ENCODE assay signal across 1 cellular context in genomic region chr7:90346326-90347125, GRCh38.
TF ChIP-seq lines count a peak whose summit lies in the region.

A gene with protein sequence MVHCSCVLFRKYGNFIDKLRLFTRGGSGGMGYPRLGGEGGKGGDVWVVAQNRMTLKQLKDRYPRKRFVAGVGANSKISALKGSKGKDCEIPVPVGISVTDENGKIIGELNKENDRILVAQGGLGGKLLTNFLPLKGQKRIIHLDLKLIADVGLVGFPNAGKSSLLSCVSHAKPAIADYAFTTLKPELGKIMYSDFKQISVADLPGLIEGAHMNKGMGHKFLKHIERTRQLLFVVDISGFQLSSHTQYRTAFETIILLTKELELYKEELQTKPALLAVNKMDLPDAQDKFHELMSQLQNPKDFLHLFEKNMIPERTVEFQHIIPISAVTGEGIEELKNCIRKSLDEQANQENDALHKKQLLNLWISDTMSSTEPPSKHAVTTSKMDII (plus strand): TSS chr7:90346716. CDS start chr7:90346742, 26 bp downstream.

TF ChIP-seq in HepG2, 621 proteins besides CTCF, POLR2A, EP300 and RAD21 (continued from another document and continues in another):
- TF ChIP-seq ZNF768 (CRISPR knock-in tag; IDR thresholded peaks at IDR 0.05) (no peak), NFYB (CRISPR knock-in tag; IDR thresholded peaks at IDR 0.05) (no peak), ELF4 (CRISPR knock-in tag; IDR thresholded peaks at IDR 0.05; ENCODE audit: borderline replicate concordance) (peak; percentile 63; the same call in 1 of the 2 replicates), GPN1 (CRISPR knock-in tag; IDR thresholded peaks at IDR 0.05; ENCODE audit: borderline replicate concordance) (no peak), ZNF782 (CRISPR knock-in tag; IDR thresholded peaks at IDR 0.05; ENCODE audit: borderline replicate concordance) (0 out of 2 replicates have a peak, but pooled peaks have one; percentile 55), ZNF615 (CRISPR knock-in tag; IDR thresholded peaks at IDR 0.05; ENCODE audit: borderline replicate concordance) (0 out of 2 replicates have a peak, but pooled peaks have one; percentile 10), SP5 (CRISPR knock-in tag; IDR thresholded peaks at IDR 0.05; ENCODE audit: borderline replicate concordance, low read depth) (peak; percentile 91), ZNF713 (CRISPR knock-in tag; IDR thresholded peaks at IDR 0.05) (no peak), NFIC (IDR thresholded peaks at IDR 0.05; ENCODE audit: low read length) (no peak; the same call in 1 of the 2 replicates), TBL1XR1 (IDR thresholded peaks at IDR 0.05; ENCODE audit: borderline replicate concordance, low read length, partially characterized antibody) (no peak), ZNF543 (CRISPR knock-in tag; IDR thresholded peaks at IDR 0.05) (no peak; the same call in none of the 2 replicates), MTERF4 (CRISPR knock-in tag; IDR thresholded peaks at IDR 0.05) (no peak; the same call in 1 of the 2 replicates), ONECUT2 (CRISPR knock-in tag; IDR thresholded peaks at IDR 0.05) (no peak), ZNF292 (CRISPR knock-in tag; IDR thresholded peaks at IDR 0.05; ENCODE audit: borderline replicate concordance, low read depth) (peak; percentile 81), ZNF251 (CRISPR knock-in tag; IDR thresholded peaks at IDR 0.05) (0 out of 2 replicates have a peak, but pooled peaks have one; percentile 66), KAT8 (CRISPR knock-in tag; IDR thresholded peaks at IDR 0.05) (peak; percentile 99), ZNF572 (CRISPR knock-in tag; IDR thresholded peaks at IDR 0.05) (peak; percentile 91; the same call in 1 of the 2 replicates), ZNF770 (CRISPR knock-in tag; IDR thresholded peaks at IDR 0.05) (no peak), PLSCR1 (CRISPR knock-in tag; IDR thresholded peaks at IDR 0.05; ENCODE audit: borderline replicate concordance) (no peak), ZFP82 (CRISPR knock-in tag; IDR thresholded peaks at IDR 0.05; ENCODE audit: borderline replicate concordance) (no peak), ZNF124 (CRISPR knock-in tag; IDR thresholded peaks at IDR 0.05) (no peak), HNRNPL (IDR thresholded peaks at IDR 0.05; ENCODE audit: low read depth, low read length) (0 out of 2 replicates have a peak, but pooled peaks have one; percentile 30), MEIS2 (CRISPR knock-in tag; IDR thresholded peaks at IDR 0.05) (peak; percentile 46; the same call in 1 of the 2 replicates), ZSCAN21 (CRISPR knock-in tag; IDR thresholded peaks at IDR 0.05; ENCODE audit: borderline replicate concordance) (peak; percentile 77; the same call in 1 of the 2 replicates), KAT7 (CRISPR knock-in tag; IDR thresholded peaks at IDR 0.05; ENCODE audit: borderline replicate concordance) (peak; percentile 84; the same call in 1 of the 2 replicates), ZNF883 (CRISPR knock-in tag; IDR thresholded peaks at IDR 0.05; ENCODE audit: not compliant biosample characterization) (peak; percentile 84), SKIL (CRISPR knock-in tag; IDR thresholded peaks at IDR 0.05; ENCODE audit: borderline replicate concordance) (no peak), MEF2D (CRISPR knock-in tag; IDR thresholded peaks at IDR 0.05) (peak; percentile 74; the same call in 1 of the 2 replicates), ZNF256 (CRISPR knock-in tag; conservative IDR thresholded peaks at IDR 0.05) (no peak), ZNF512 (CRISPR knock-in tag; IDR thresholded peaks at IDR 0.05) (no peak), MTF1 (CRISPR knock-in tag; IDR thresholded peaks at IDR 0.05) (no peak), RBM39 (IDR thresholded peaks at IDR 0.05; ENCODE audit: low read depth, low read length, poor library complexity, severe bottlenecking) (peak; percentile 39), ZNF160 (CRISPR knock-in tag; IDR thresholded peaks at IDR 0.05) (peak; percentile 55; the same call in 1 of the 2 replicates), PAF1 (CRISPR knock-in tag; IDR thresholded peaks at IDR 0.05) (no peak), AGO2 (optimal IDR thresholded peaks at IDR 0.05; ENCODE audit: low read depth, low read length) (peak; percentile 36), HNRNPH1 (optimal IDR thresholded peaks at IDR 0.05; ENCODE audit: low read depth, low read length) (no peak), CCDC6 (CRISPR knock-in tag; IDR thresholded peaks at IDR 0.05) (no peak), FOXK2 (IDR thresholded peaks at IDR 0.05) (peak; percentile 85), MIER2 (CRISPR knock-in tag; IDR thresholded peaks at IDR 0.05) (no peak), ESRRA (CRISPR knock-in tag; IDR thresholded peaks at IDR 0.05; ENCODE audit: low read depth) (peak; percentile 60; the same call in 1 of the 2 replicates), ELF3 (CRISPR knock-in tag; IDR thresholded peaks at IDR 0.05) (peak; percentile 94), NFATC3 (CRISPR knock-in tag; IDR thresholded peaks at IDR 0.05) (0 out of 2 replicates have a peak, but pooled peaks have one; percentile 48), PHB2 (IDR thresholded peaks at IDR 0.05; ENCODE audit: partially characterized antibody) (no peak), MATR3 (CRISPR knock-in tag; IDR thresholded peaks at IDR 0.05) (no peak), XBP1 (CRISPR knock-in tag; IDR thresholded peaks at IDR 0.05) (no peak), POLR2AphosphoS2 (IDR thresholded peaks at IDR 0.05; ENCODE audit: low read depth, low read length) (no peak), ZNF143 (CRISPR knock-in tag; IDR thresholded peaks at IDR 0.05) (peak; percentile 70; the same call in 1 of the 2 replicates)
- TF ChIP-seq, protein P1, sequence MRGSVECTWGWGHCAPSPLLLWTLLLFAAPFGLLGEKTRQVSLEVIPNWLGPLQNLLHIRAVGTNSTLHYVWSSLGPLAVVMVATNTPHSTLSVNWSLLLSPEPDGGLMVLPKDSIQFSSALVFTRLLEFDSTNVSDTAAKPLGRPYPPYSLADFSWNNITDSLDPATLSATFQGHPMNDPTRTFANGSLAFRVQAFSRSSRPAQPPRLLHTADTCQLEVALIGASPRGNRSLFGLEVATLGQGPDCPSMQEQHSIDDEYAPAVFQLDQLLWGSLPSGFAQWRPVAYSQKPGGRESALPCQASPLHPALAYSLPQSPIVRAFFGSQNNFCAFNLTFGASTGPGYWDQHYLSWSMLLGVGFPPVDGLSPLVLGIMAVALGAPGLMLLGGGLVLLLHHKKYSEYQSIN (CRISPR knock-in tag; IDR thresholded peaks at IDR 0.05; ENCODE audit: borderline replicate concordance) = no peak
- TF ChIP-seq, protein P2, sequence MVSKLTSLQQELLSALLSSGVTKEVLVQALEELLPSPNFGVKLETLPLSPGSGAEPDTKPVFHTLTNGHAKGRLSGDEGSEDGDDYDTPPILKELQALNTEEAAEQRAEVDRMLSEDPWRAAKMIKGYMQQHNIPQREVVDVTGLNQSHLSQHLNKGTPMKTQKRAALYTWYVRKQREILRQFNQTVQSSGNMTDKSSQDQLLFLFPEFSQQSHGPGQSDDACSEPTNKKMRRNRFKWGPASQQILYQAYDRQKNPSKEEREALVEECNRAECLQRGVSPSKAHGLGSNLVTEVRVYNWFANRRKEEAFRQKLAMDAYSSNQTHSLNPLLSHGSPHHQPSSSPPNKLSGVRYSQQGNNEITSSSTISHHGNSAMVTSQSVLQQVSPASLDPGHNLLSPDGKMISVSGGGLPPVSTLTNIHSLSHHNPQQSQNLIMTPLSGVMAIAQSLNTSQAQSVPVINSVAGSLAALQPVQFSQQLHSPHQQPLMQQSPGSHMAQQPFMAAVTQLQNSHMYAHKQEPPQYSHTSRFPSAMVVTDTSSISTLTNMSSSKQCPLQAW (CRISPR knock-in tag; IDR thresholded peaks at IDR 0.05) = peak; percentile 97
- TF ChIP-seq, protein P3, sequence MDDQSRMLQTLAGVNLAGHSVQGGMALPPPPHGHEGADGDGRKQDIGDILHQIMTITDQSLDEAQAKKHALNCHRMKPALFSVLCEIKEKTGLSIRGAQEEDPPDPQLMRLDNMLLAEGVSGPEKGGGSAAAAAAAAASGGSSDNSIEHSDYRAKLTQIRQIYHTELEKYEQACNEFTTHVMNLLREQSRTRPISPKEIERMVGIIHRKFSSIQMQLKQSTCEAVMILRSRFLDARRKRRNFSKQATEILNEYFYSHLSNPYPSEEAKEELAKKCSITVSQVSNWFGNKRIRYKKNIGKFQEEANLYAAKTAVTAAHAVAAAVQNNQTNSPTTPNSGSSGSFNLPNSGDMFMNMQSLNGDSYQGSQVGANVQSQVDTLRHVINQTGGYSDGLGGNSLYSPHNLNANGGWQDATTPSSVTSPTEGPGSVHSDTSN (CRISPR knock-in tag; IDR thresholded peaks at IDR 0.05; ENCODE audit: borderline replicate concordance) = no peak
- TF ChIP-seq, protein P4, sequence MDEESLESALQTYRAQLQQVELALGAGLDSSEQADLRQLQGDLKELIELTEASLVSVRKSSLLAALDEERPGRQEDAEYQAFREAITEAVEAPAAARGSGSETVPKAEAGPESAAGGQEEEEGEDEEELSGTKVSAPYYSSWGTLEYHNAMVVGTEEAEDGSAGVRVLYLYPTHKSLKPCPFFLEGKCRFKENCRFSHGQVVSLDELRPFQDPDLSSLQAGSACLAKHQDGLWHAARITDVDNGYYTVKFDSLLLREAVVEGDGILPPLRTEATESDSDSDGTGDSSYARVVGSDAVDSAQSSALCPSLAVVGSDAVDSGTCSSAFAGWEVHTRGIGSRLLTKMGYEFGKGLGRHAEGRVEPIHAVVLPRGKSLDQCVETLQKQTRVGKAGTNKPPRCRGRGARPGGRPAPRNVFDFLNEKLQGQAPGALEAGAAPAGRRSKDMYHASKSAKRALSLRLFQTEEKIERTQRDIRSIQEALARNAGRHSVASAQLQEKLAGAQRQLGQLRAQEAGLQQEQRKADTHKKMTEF (CRISPR knock-in tag; IDR thresholded peaks at IDR 0.05) = peak; percentile 91
- TF ChIP-seq, protein P5, sequence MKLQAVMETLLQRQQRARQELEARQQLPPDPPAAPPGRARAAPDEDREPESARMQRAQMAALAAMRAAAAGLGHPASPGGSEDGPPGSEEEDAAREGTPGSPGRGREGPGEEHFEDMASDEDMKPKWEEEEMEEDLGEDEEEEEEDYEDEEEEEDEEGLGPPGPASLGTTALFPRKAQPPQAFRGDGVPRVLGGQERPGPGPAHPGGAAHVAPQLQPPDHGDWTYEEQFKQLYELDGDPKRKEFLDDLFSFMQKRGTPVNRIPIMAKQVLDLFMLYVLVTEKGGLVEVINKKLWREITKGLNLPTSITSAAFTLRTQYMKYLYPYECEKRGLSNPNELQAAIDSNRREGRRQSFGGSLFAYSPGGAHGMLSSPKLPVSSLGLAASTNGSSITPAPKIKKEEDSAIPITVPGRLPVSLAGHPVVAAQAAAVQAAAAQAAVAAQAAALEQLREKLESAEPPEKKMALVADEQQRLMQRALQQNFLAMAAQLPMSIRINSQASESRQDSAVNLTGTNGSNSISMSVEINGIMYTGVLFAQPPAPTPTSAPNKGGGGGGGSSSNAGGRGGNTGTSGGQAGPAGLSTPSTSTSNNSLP (IDR thresholded peaks at IDR 0.05; ENCODE audit: low read depth, low read length) = no peak
